26 cellular contexts compared by ENCODE assay signal in genomic region chr5:119055267-119055666, GRCh38. TPM values are rescaled to one million over a fixed set of nuclear protein-coding genes. Genes with fewer than 3 reads are reported as not detected.
DNase-seq lines count a peak whose midpoint lies in the region; ATAC-seq, FAIRE-seq and TF ChIP-seq lines count a peak whose summit lies in the region.
"Had no signal": no experiment of that assay in that cellular context is flagged by ENCODE, and none has a peak within 500 bp of the region (broad histone marks: within the 10 kb centered on the region; RNA-seq: fewer than 3 reads in every experiment).

No MANE protein-coding gene starts in this region.

- H3K9me3 ChIP-seq in heart right ventricle = no peaks in the 10 kb centered on the region
- H3K9me3 ChIP-seq: esophagus muscularis mucosa, MG63, uterus had no signal

- no peak overlapping the region for H3K4me3 Mint-ChIP-seq in CD14-positive monocyte
- H3K4me3 Mint-ChIP-seq: activated CD4-positive, alpha-beta memory T cell treated with anti-CD3 and anti-CD28 coated beads for 36 hours; activated naive CD8-positive, alpha-beta T cell treated with anti-CD3 and anti-CD28 coated beads for 36 hours; effector memory CD8-positive, alpha-beta T cell had no signal

- peaks cover 0 to 8% (median 0%) of the 10 kb centered on the region in 9 donors for H3K4me1 ChIP-seq in heart right ventricle
- H3K4me1 ChIP-seq: esophagus muscularis mucosa, parathyroid adenoma, uterus had no signal

- intact Hi-C loops in CD14-positive monocyte (cut with micrococcal nuclease) = no loop called here
- intact Hi-C loops in heart right ventricle (cut with DNase I) = no loop called here

- H3K27ac ChIP-seq in heart right ventricle = no peak overlapping the region
- H3K27ac ChIP-seq: C4-2B, esophagus muscularis mucosa, parathyroid adenoma, uterus had no signal

- TF ChIP-seq CTCF in CD14-positive monocyte (IDR thresholded peaks at IDR 0.05) (no peak), bronchial epithelial cell (IDR thresholded peaks at IDR 0.05; ENCODE audit: insufficient read depth, low read length, severe bottlenecking) (no peak), heart right ventricle (IDR thresholded peaks at IDR 0.05) (no peak)

- H3K27ac Mint-ChIP-seq in CD14-positive monocyte = peak overlapping the region in 5 of 7 donors; percentile 28 to 63 (median 52)
- H3K27ac Mint-ChIP-seq: activated CD4-positive, alpha-beta memory T cell treated with anti-CD3 and anti-CD28 coated beads for 36 hours; activated naive CD8-positive, alpha-beta T cell treated with anti-CD3 and anti-CD28 coated beads for 36 hours; activated T-helper 2 cell treated with anti-CD3 and anti-CD28 coated beads, Interferon-gamma antibody, Interleukin-2, Interleukin-4, amounts not matched to agents 10 μg/mL and 5 μg/mL and 100 μg/mL, durations not matched to agents 14 hours and 24 hours and 36 hours; effector memory CD8-positive, alpha-beta T cell had no signal

- no peak for FAIRE-seq in bronchial epithelial cell (lab: Jason Lieb, UNC)
- FAIRE-seq: D721Med had no signal

- peaks cover 13% of the 10 kb centered on the region for H3K4me1 Mint-ChIP-seq in CD14-positive monocyte
- H3K4me1 Mint-ChIP-seq: activated naive CD8-positive, alpha-beta T cell treated with anti-CD3 and anti-CD28 coated beads for 36 hours had no signal

- peaks cover 0 to 3% (median 0%) of the 10 kb centered on the region in 3 donors for H3K27me3 Mint-ChIP-seq in CD14-positive monocyte (ENCODE audit: low read depth in 3 of 3)
- H3K27me3 Mint-ChIP-seq: activated CD4-positive, alpha-beta memory T cell treated with anti-CD3 and anti-CD28 coated beads for 36 hours; activated naive CD8-positive, alpha-beta T cell treated with anti-CD3 and anti-CD28 coated beads for 36 hours; effector memory CD8-positive, alpha-beta T cell had no signal

- H3K4me3 ChIP-seq in bronchial epithelial cell (ENCODE audit: low read depth, low read length) (no peak overlapping the region), heart right ventricle (no peak overlapping the region)
- H3K4me3 ChIP-seq: esophagus muscularis mucosa, MG63, uterus had no signal

- H3K9me3 Mint-ChIP-seq in CD14-positive monocyte = no peaks in the 10 kb centered on the region
- H3K9me3 Mint-ChIP-seq: activated CD4-positive, alpha-beta memory T cell treated with anti-CD3 and anti-CD28 coated beads for 36 hours; activated naive CD8-positive, alpha-beta T cell treated with anti-CD3 and anti-CD28 coated beads for 36 hours; activated T-helper 2 cell treated with anti-CD3 and anti-CD28 coated beads, Interferon-gamma antibody, Interleukin-2, Interleukin-4, amounts not matched to agents 10 μg/mL and 5 μg/mL and 100 μg/mL, durations not matched to agents 14 hours and 24 hours and 36 hours; effector memory CD8-positive, alpha-beta T cell had no signal

- no peaks in the 10 kb centered on the region for H3K27me3 ChIP-seq in bronchial epithelial cell (ENCODE audit: control insufficient read depth, insufficient read depth, low read length)
- no peaks in the 10 kb centered on the region for H3K27me3 ChIP-seq in heart right ventricle
- H3K27me3 ChIP-seq: esophagus muscularis mucosa, MG63, uterus had no signal

- H3K36me3 Mint-ChIP-seq in CD14-positive monocyte = no peaks in the 10 kb centered on the region
- H3K36me3 Mint-ChIP-seq: activated CD4-positive, alpha-beta memory T cell treated with anti-CD3 and anti-CD28 coated beads for 36 hours; activated naive CD8-positive, alpha-beta T cell treated with anti-CD3 and anti-CD28 coated beads for 36 hours had no signal

- DNase-seq in CD14-positive monocyte (ENCODE audit: low spot score) = no peak
- DNase-seq in MV-4-11 (lab: John Stamatoyannopoulos, UW) = peak; percentile 89
- DNase-seq in bronchial epithelial cell (ENCODE audit: low read depth) = peak; percentile 56
- DNase-seq in left lobe of liver (ENCODE audit: low spot score) = no peak
- no peak for DNase-seq in heart right ventricle
- no peak for DNase-seq in GM19238 (ENCODE audit: insufficient read length, low spot score)
- DNase-seq: activated CD4-positive, alpha-beta memory T cell treated with anti-CD3 and anti-CD28 coated beads for 36 hours; activated CD8-positive, alpha-beta memory T cell treated with anti-CD3 and anti-CD28 coated beads, Interleukin-2, amount 50 U/mL, for 48 hours; activated naive CD8-positive, alpha-beta T cell treated with anti-CD3 and anti-CD28 coated beads for 36 hours; effector memory CD8-positive, alpha-beta T cell; EL; MG63; NCI-H187; right cardiac atrium; stimulated activated CD4-positive, alpha-beta T cell treated with anti-CD3 and anti-CD28 coated beads, Interleukin-4, amount 100 ng/mL, for 4 hours; stimulated activated naive CD4-positive, alpha-beta T cell; SW 1271; T1000; uterus had no signal

- H3K36me3 ChIP-seq in bronchial epithelial cell (ENCODE audit: control insufficient read depth, insufficient read depth, low read length) (no peaks in the 10 kb centered on the region), heart right ventricle (peaks cover 0 to 3% (median 0%) of the 10 kb centered on the region in 9 donors)
- H3K36me3 ChIP-seq: esophagus muscularis mucosa, MG63, uterus had no signal

- WGBS in heart right ventricle, 2 donors = 84 to 85% methylated on average over 3 of the region's 3 CpGs

- peak; percentile 79 for ATAC-seq in left lobe of liver
- no peak for ATAC-seq in HG02981 (IDR thresholded peaks at IDR 0.05; ENCODE audit: unreplicated experiment)
- no peak for ATAC-seq in heart right ventricle
- no peak for ATAC-seq in HG03025 (IDR thresholded peaks at IDR 0.05; ENCODE audit: low FRiP score, unreplicated experiment)
- ATAC-seq: effector memory CD8-positive, alpha-beta T cell; right cardiac atrium had no signal

RNA-seq across cellular contexts. Expression of gene DMXL1, which starts 15.6 kb away (rescaled TPM):
- 10 to 100 TPM; 15.5 to 19.5 TPM for polyA plus RNA-seq in CD14-positive monocyte
- 27.5 and 32.1 TPM in 2 replicates for total RNA-seq in bronchial epithelial cell
- total RNA-seq in left lobe of liver = 21.5 TPM
- total RNA-seq in heart right ventricle = 10 to 100 TPM; 19.7 to 36.5 (median 26.7) TPM
- polyA plus RNA-seq in heart right ventricle = 10 to 100 TPM in 1 of 2 donors, 1 to 10 TPM in 1; 5.9 to 15.7 TPM

Comparison
In these comparisons a context has a peak if more than half of its experiments do, and no peak if none do; other contexts are left out.
1. DNase-seq: peak in MV-4-11 (single experiment) and bronchial epithelial cell (single experiment); none in CD14-positive monocyte (single experiment), left lobe of liver (single experiment), heart right ventricle (0 of 2) and GM19238 (single experiment).